8 cellular contexts compared by ENCODE assay signal in genomic region chr13:110712849-110713641, GRCh38. TPM values are rescaled to one million over a fixed set of nuclear protein-coding genes. Genes with fewer than 3 reads are reported as not detected.
DNase-seq lines count a peak whose midpoint lies in the region; ATAC-seq and TF ChIP-seq lines count a peak whose summit lies in the region.

No MANE protein-coding gene starts in this region.

- H3K79me1 ChIP-seq in H9 (ENCODE audit: insufficient read depth, low read depth, low read length, poor library complexity, severe bottlenecking), result no peaks in the 10 kb centered on the region

- H2AFZ ChIP-seq in H9 (ENCODE audit: low read length), result no peak overlapping the region

- H4K20me1 ChIP-seq in H9 (ENCODE audit: control insufficient read depth, insufficient read depth, insufficient read length), result no peaks in the 10 kb centered on the region

- DNase-seq in H9 (peak; percentile 100), M059J (ENCODE audit: low read depth) (peak; percentile 98), fibroblast of pulmonary artery (ENCODE audit: low read depth) (peak; percentile 100)
- peak; percentile 100 for DNase-seq in activated effector memory CD4-positive, alpha-beta T cell treated with anti-CD3 and anti-CD28 coated beads, Interleukin-2, amount 50 U/mL, for 16 hours
- peak; percentile 100 for DNase-seq in natural killer cell treated with Interleukin-12 subunit alpha and Interleukin-12 subunit beta and Interleukin-15 and Interleukin-18, amount 100 ng/mL, for 72 hours (ENCODE audit: low spot score)
- DNase-seq in stimulated activated naive CD4-positive, alpha-beta T cell treated with Interleukin-2 at 50 U/mL for 16 hours (lab: John Stamatoyannopoulos, UW), result peak; percentile 98

- TF ChIP-seq CTCF in H9 (conservative IDR thresholded peaks at IDR 0.05) (no peak), fibroblast of pulmonary artery (IDR thresholded peaks at IDR 0.05; ENCODE audit: low read length, missing control alignments) (no peak)

- no peak overlapping the region for H4K5ac ChIP-seq in H9 (ENCODE audit: insufficient read length, low read depth, low read length)

- H3K4me3 ChIP-seq in fibroblast of pulmonary artery (replicated peaks; ENCODE audit: low read depth, low read length), result peak overlapping the region; percentile 96

- no peak overlapping the region for H3T11ph ChIP-seq in H9 (ENCODE audit: low read length)

- peaks cover 0 to 2% of the 10 kb centered on the region in 2 experiments; a peak in 2 of 5 replicates for H3K9me3 Mint-ChIP-seq in H9
- H3K9me3 Mint-ChIP-seq in natural killer cell treated with Interleukin-12 subunit alpha and Interleukin-12 subunit beta and Interleukin-15 and Interleukin-18, amount 100 ng/mL, for 72 hours, result no peaks in the 10 kb centered on the region

- H3K56ac ChIP-seq in H9 (ENCODE audit: insufficient read length, low read depth, low read length), result no peak overlapping the region

- TF ChIP-seq POLR2A in Raji (IDR thresholded peaks at IDR 0.05; ENCODE audit: insufficient read depth, low read depth, low read length), result peak; percentile 99

- peak; percentile 77 to 79 for ATAC-seq in natural killer cell treated with Interleukin-12 subunit alpha and Interleukin-12 subunit beta and Interleukin-15 and Interleukin-18, amount 100 ng/mL, for 72 hours

- H3K4me1 ChIP-seq in ES-I3 (ENCODE audit: insufficient read depth, low read length) (no peaks in the 10 kb centered on the region; the same call in 1 of the 2 replicates), H9 (ENCODE audit: insufficient read depth, low read length) (no peaks in the 10 kb centered on the region)

- no peak overlapping the region for H2BK15ac ChIP-seq in H9 (ENCODE audit: low read depth, low read length)

- peaks cover 4% of the 10 kb centered on the region for H3K23me2 ChIP-seq in H9 (ENCODE audit: insufficient read length, low read depth, low read length, poor library complexity, severe bottlenecking)

- H3K79me2 ChIP-seq in H9 (ENCODE audit: insufficient read depth, low read length), result peaks cover 21% of the 10 kb centered on the region; the same call in 1 of the 2 replicates

- H3K27me3 Mint-ChIP-seq in H9 (ENCODE audit: low read depth), result no peaks in the 10 kb centered on the region; the same call in 1 of the 2 replicates
- no peaks in the 10 kb centered on the region for H3K27me3 Mint-ChIP-seq in natural killer cell treated with Interleukin-12 subunit alpha and Interleukin-12 subunit beta and Interleukin-15 and Interleukin-18, amount 100 ng/mL, for 72 hours

- H3K27ac ChIP-seq in H9 (ENCODE audit: insufficient read length, low read depth, low read length), result peak overlapping the region; percentile 65

- peak overlapping the region; percentile 57 for H3K4me2 ChIP-seq in H9 (ENCODE audit: insufficient read depth, insufficient read length, low read length)

- H3K27me3 ChIP-seq in H9 (ENCODE audit: insufficient read depth, low read length), result no peaks in the 10 kb centered on the region

- no peaks in the 10 kb centered on the region for H3K36me3 ChIP-seq in ES-I3 (ENCODE audit: insufficient read depth, low read length)

- H3K4me3 Mint-ChIP-seq in H9, result peak overlapping the region; percentile 93 to 95
- H3K4me3 Mint-ChIP-seq in natural killer cell treated with Interleukin-12 subunit alpha and Interleukin-12 subunit beta and Interleukin-15 and Interleukin-18, amount 100 ng/mL, for 72 hours, result peak overlapping the region; percentile 98

- H3K4me1 Mint-ChIP-seq in H9, result peaks cover 20 to 21% of the 10 kb centered on the region in 2 experiments
- H3K4me1 Mint-ChIP-seq in natural killer cell treated with Interleukin-12 subunit alpha and Interleukin-12 subunit beta and Interleukin-15 and Interleukin-18, amount 100 ng/mL, for 72 hours (ENCODE audit: low read depth in 2 of 2), result peaks cover 23 to 27% of the 10 kb centered on the region in 2 donors

- H4K8ac ChIP-seq in H9 (replicated peaks; ENCODE audit: insufficient read length, low read depth, low read length), result no peak overlapping the region

- H3K9me3 ChIP-seq in ES-I3 (ENCODE audit: control insufficient read depth, insufficient read depth, low read length) (no peaks in the 10 kb centered on the region), H9 (ENCODE audit: control insufficient read depth, low read depth, low read length) (no peaks in the 10 kb centered on the region)

- H3K4ac ChIP-seq in H9 (ENCODE audit: low read depth, low read length), result no peak overlapping the region; the same call in 1 of the 2 replicates

- H4K91ac ChIP-seq in H9 (ENCODE audit: insufficient read length, low read depth, low read length), result no peak overlapping the region

- H2AK5ac ChIP-seq in H9 (ENCODE audit: insufficient read length, low read length), result no peak overlapping the region

- H3K9ac ChIP-seq in ES-I3 (ENCODE audit: low read depth, low read length), result peak overlapping the region; percentile 84
- peak overlapping the region; percentile 91 for H3K9ac ChIP-seq in H9 (ENCODE audit: extremely low read depth, insufficient read length, low read length)

- WGBS in H9 (ENCODE audit: extremely low coverage, insufficient read length, low lambda C conversion rate), result no CpG with 5 or more reads among the region's 68 CpGs

- no peak overlapping the region for H2BK12ac ChIP-seq in H9 (ENCODE audit: insufficient read length, low read depth, low read length)

- H3K27ac Mint-ChIP-seq in H9, result peak overlapping the region; percentile 86 to 99 (median 93); a peak in 6 of 7 replicates
- peak overlapping the region; percentile 90 to 96 for H3K27ac Mint-ChIP-seq in natural killer cell treated with Interleukin-12 subunit alpha and Interleukin-12 subunit beta and Interleukin-15 and Interleukin-18, amount 100 ng/mL, for 72 hours

- no peak overlapping the region for H3K23ac ChIP-seq in H9 (ENCODE audit: insufficient read length, low read depth, low read length)

- H3K14ac ChIP-seq in H9 (ENCODE audit: insufficient read depth, low read length), result peak overlapping the region; percentile 97

- peak overlapping the region; percentile 90 for H2BK120ac ChIP-seq in H9 (ENCODE audit: low read depth, low read length, poor library complexity, severe bottlenecking)

- H2BK5ac ChIP-seq in H9 (ENCODE audit: insufficient read length, low read length), result no peak overlapping the region

- peak overlapping the region; percentile 96 for H3K18ac ChIP-seq in H9 (ENCODE audit: insufficient read length, low read depth, low read length)

- H2BK20ac ChIP-seq in H9 (ENCODE audit: low read depth, low read length, poor library complexity, severe bottlenecking), result no peak overlapping the region

- peaks cover 0 to 3% (median 0%) of the 10 kb centered on the region in 3 experiments; a peak in 1 of 7 replicates for H3K36me3 Mint-ChIP-seq in H9 (ENCODE audit: insufficient read depth in 1 of 3, low read depth in 3 of 3)
- no peaks in the 10 kb centered on the region for H3K36me3 Mint-ChIP-seq in natural killer cell treated with Interleukin-12 subunit alpha and Interleukin-12 subunit beta and Interleukin-15 and Interleukin-18, amount 100 ng/mL, for 72 hours

RNA-seq across cellular contexts. Expression of gene ING1, which starts 0.5 kb away (rescaled TPM):
- 17.3 and 18.7 TPM in 2 replicates for total RNA-seq in H9 (2021)
- total RNA-seq in M059J (2014; rRNA removed; shearing (Covaris generic)), result 5.8 and 12.4 TPM in 2 replicates
- total RNA-seq in natural killer cell treated with Interleukin-12 subunit alpha and Interleukin-12 subunit beta and Interleukin-15 and Interleukin-18, amount 100 ng/mL, for 72 hours, result 10 to 100 TPM; 11.1 to 15.7 TPM

RNA-seq across cellular contexts. Expression of gene CARS2, which starts 7.1 kb away (rescaled TPM):
- 41.9 and 46.3 TPM in 2 replicates for total RNA-seq in H9 (2021)
- 25.3 and 28.5 TPM in 2 replicates for total RNA-seq in M059J (2014; rRNA removed; shearing (Covaris generic))
- 100 to 1,000 TPM in 1 of 2 donors, 10 to 100 TPM in 1; 58.1 to 112 TPM for total RNA-seq in natural killer cell treated with Interleukin-12 subunit alpha and Interleukin-12 subunit beta and Interleukin-15 and Interleukin-18, amount 100 ng/mL, for 72 hours

Comparison
In these comparisons a context has a peak if more than half of its experiments do, and no peak if none do; other contexts are left out.
1. Peak in every context shown above with its lines: DNase-seq, ATAC-seq, H3K4me3 ChIP-seq and H3K27ac ChIP-seq.